10 cellular contexts compared by ENCODE assay signal in genomic region chr9:111632695-111633388, GRCh38. TPM values are rescaled to one million over a fixed set of nuclear protein-coding genes. Genes with fewer than 3 reads are reported as not detected.
DNase-seq lines count a peak whose midpoint lies in the region; ATAC-seq, FAIRE-seq and TF ChIP-seq lines count a peak whose summit lies in the region.
"Had no signal": no experiment of that assay in that cellular context is flagged by ENCODE, and none has a peak within 500 bp of the region (broad histone marks: within the 10 kb centered on the region; RNA-seq: fewer than 3 reads in every experiment).

No MANE protein-coding gene starts in this region.

- ATAC-seq in GM18502 (IDR thresholded peaks at IDR 0.05; ENCODE audit: poor library complexity, unreplicated experiment) (no peak), GM19463 (IDR thresholded peaks at IDR 0.05; ENCODE audit: unreplicated experiment) (no peak)
- ATAC-seq: mucosa of descending colon had no signal

- H3F3A ChIP-seq in MM.1S (ENCODE audit: insufficient read depth, low read length): 0 out of 2 replicates have a peak, but pooled peaks cover 5% of the 10 kb centered on the region
- no peaks in the 10 kb centered on the region for H3F3A ChIP-seq in neural progenitor cell (ENCODE audit: low read depth)

- WGBS in esophagus squamous epithelium, 2 donors: 75 to 78% methylated on average over 7 of the region's 7 CpGs

- peak overlapping the region; percentile 95 for H3K4me3 ChIP-seq in MM.1S (ENCODE audit: low read length)
- H3K4me3 ChIP-seq in coronary artery: peak overlapping the region; percentile 13
- peak overlapping the region; percentile 79 for H3K4me3 ChIP-seq in neural progenitor cell
- peak overlapping the region in 1 of 4 donors; percentile 88 for H3K4me3 ChIP-seq in esophagus squamous epithelium

- H4K20me1 ChIP-seq in MM.1S (ENCODE audit: insufficient read depth, low read length): peaks cover 16% of the 10 kb centered on the region; the same call in 1 of the 2 replicates
- H4K20me1 ChIP-seq in neural progenitor cell (ENCODE audit: low read depth): peaks cover 11% of the 10 kb centered on the region

- peak overlapping the region; percentile 86; the same call in 1 of the 2 replicates for H3K9ac ChIP-seq in MM.1S (ENCODE audit: low read length)
- no peak overlapping the region for H3K9ac ChIP-seq in neural progenitor cell

- H3K36me3 ChIP-seq in MM.1S (replicated peaks; ENCODE audit: insufficient read depth, low read length) (no peaks in the 10 kb centered on the region), neural progenitor cell (no peaks in the 10 kb centered on the region), esophagus squamous epithelium (no peaks in the 10 kb centered on the region)

- TF ChIP-seq CTCF in MM.1S (IDR thresholded peaks at IDR 0.05; ENCODE audit: low read length) (no peak), coronary artery (IDR thresholded peaks at IDR 0.05) (no peak), neural progenitor cell (IDR thresholded peaks at IDR 0.05) (no peak), esophagus squamous epithelium (IDR thresholded peaks at IDR 0.05) (no peak)

- H3K4me1 Mint-ChIP-seq in neural progenitor cell: peaks cover 25% of the 10 kb centered on the region

- H2AFZ ChIP-seq in MM.1S (ENCODE audit: low read length) (no peak overlapping the region), neural progenitor cell (replicated peaks) (no peak overlapping the region)

- H3K79me2 ChIP-seq in MM.1S (ENCODE audit: low read length) (peaks cover 64% of the 10 kb centered on the region), neural progenitor cell (ENCODE audit: low read depth) (peaks cover 66% of the 10 kb centered on the region)

- H3K9me2 ChIP-seq in MM.1S (replicated peaks; ENCODE audit: insufficient read depth, low read length): no peaks in the 10 kb centered on the region

- H3K9me3 ChIP-seq in MM.1S (replicated peaks; ENCODE audit: insufficient read depth, low read length) (no peaks in the 10 kb centered on the region), neural progenitor cell (ENCODE audit: low read depth) (no peaks in the 10 kb centered on the region), esophagus squamous epithelium (no peaks in the 10 kb centered on the region)
- H3K9me3 ChIP-seq: mucosa of descending colon had no signal

- FAIRE-seq in RCC 7860 (lab: Jason Lieb, UNC): no peak

- TF ChIP-seq POLR2A in esophagus squamous epithelium (IDR thresholded peaks at IDR 0.05): no peak

- H3K27me3 ChIP-seq in MM.1S (replicated peaks; ENCODE audit: insufficient read depth, low read length): no peaks in the 10 kb centered on the region
- no peaks in the 10 kb centered on the region for H3K27me3 ChIP-seq in neural progenitor cell
- H3K27me3 ChIP-seq in esophagus squamous epithelium: no peaks in the 10 kb centered on the region

- H3K9me3 Mint-ChIP-seq in neural progenitor cell: peaks cover 3% of the 10 kb centered on the region

- peak overlapping the region; percentile 97 for H3K4me3 Mint-ChIP-seq in neural progenitor cell

- H3K27ac Mint-ChIP-seq in neural progenitor cell: no peak overlapping the region

- DNase-seq in D341Med (ENCODE audit: low spot score) (peak; percentile 41), MM.1S (no peak), coronary artery (ENCODE audit: low spot score) (no peak), neural progenitor cell (ENCODE audit: low spot score) (no peak), RCC 7860 (ENCODE audit: low spot score) (no peak), esophagus squamous epithelium (lab: John Stamatoyannopoulos, UW) (no peak)
- DNase-seq: NCI-H510A treated with DMSO at 0.1 percent for 48 hours had no signal

- peaks cover 5% of the 10 kb centered on the region; the same call in 1 of the 2 replicates for H3K4me1 ChIP-seq in MM.1S (ENCODE audit: low read length)
- H3K4me1 ChIP-seq in neural progenitor cell: peaks cover 13% of the 10 kb centered on the region
- peaks cover 19 to 57% (median 19%) of the 10 kb centered on the region in 3 donors for H3K4me1 ChIP-seq in esophagus squamous epithelium

- H3K4me2 ChIP-seq in MM.1S (ENCODE audit: low read depth, low read length): peak overlapping the region; percentile 87
- peak overlapping the region; percentile 93 for H3K4me2 ChIP-seq in neural progenitor cell

- H3K27me3 Mint-ChIP-seq in neural progenitor cell (ENCODE audit: insufficient read depth, low read depth): peaks cover 4% of the 10 kb centered on the region

- H3K27ac ChIP-seq in MM.1S (ENCODE audit: low read length) (no peak overlapping the region), coronary artery (no peak overlapping the region), neural progenitor cell (no peak overlapping the region), esophagus squamous epithelium (no peak overlapping the region)

- intact Hi-C loops in esophagus squamous epithelium (cut with DNase I): no loop called here

- peaks cover 19% of the 10 kb centered on the region for H3K36me3 Mint-ChIP-seq in neural progenitor cell

RNA-seq across cellular contexts. Expression of gene DNAJC25, which starts 1.7 kb away (rescaled TPM):
- total RNA-seq in neural progenitor cell (ENCODE audit: low replicate concordance) (7.7 and 10.1 TPM in 2 replicates), esophagus squamous epithelium (1 to 10 TPM; 7.2 to 8.7 (median 7.6) TPM)

RNA-seq across cellular contexts. Expression of gene GNG10, which starts 28.6 kb away (rescaled TPM):
- 84.6 and 128 TPM in 2 replicates for total RNA-seq in neural progenitor cell (ENCODE audit: low replicate concordance)
- total RNA-seq in esophagus squamous epithelium: 10 to 100 TPM in 3 of 4 donors, 1 to 10 TPM in 1; 9.0 to 54.9 (median 37.8) TPM

RNA-seq across cellular contexts. Expression of gene PTGR1, which starts 33.4 kb away (rescaled TPM):
- 88.7 and 124 TPM in 2 replicates for total RNA-seq in neural progenitor cell (ENCODE audit: low replicate concordance)
- 100 to 1,000 TPM in 3 of 4 donors, 10 to 100 TPM in 1; 61.6 to 304 (median 170) TPM for total RNA-seq in esophagus squamous epithelium
